In the genomic region with DNA sequence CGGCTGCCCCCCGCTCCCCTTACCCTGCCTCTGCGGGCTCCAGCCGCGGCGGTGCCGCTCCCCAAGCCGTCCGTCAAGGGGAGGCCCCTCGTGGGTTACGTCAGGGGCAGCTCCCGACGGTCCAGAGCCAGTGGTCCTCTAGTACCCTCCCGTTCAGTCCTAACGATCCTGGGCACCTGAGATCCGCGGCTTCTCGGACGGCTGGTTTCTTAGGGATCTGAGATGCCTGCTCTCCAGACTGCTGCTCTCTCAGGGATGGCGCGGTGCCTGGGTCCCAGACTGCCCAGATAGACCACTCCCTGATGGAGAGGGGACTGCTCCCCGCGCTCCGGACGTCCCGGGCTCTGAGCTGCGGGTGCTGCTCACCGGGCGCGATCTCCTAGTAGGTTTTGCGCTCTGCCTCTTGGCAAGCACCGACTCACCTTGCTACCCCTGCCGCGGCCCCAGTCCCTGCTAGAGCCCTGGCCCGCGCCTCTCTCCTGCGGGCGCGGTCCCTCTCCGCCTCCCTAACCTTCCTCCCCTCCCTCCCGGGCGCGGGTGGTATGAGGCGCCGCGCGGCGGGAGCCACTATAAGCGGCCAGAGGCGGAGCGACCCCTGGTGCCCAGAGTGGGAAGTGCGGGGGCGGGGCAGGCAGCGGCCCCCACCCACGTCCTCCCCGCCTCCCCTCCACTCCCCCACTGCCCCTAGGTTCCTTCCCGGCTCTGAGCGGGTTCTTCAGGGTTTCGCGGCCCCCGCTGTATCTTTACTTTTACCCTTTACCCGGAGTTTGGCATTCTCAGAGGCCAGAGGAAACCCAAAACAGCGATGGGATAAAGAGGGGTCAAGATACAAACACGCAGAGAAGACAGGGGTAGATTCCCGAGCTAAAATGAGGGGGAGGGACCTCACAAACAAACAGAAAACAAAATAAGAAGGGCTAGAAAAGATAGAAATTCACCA, we compare ENCODE assay signal across 8 cellular contexts. TPM values are rescaled to one million over a fixed set of nuclear protein-coding genes. Genes with fewer than 3 reads are reported as not detected.
A peak's percentile ranks its signal among the peaks of the same experiment; 100 is the strongest.
DNase-seq lines count a peak whose midpoint lies in the region; ATAC-seq and TF ChIP-seq lines count a peak whose summit lies in the region.

A gene (minus strand): TSS at position 544 of the 940 bp plus-strand sequence. CDS start 711 bp downstream, outside the sequence.

- H3K4me1 ChIP-seq in ACC112 (ENCODE audit: control insufficient read depth, insufficient read depth, low read length, unreplicated experiment) (no peaks in the 10 kb centered on the region), RWPE2 (ENCODE audit: insufficient read depth, poor library complexity, severe bottlenecking) (no peaks in the 10 kb centered on the region), foreskin keratinocyte (no peaks in the 10 kb centered on the region), neuron (ENCODE audit: insufficient read depth, low read length) (peaks cover 46% of the 10 kb centered on the region), stomach smooth muscle (ENCODE audit: control insufficient read depth, insufficient read depth, low read length) (peaks cover 13% of the 10 kb centered on the region)

- no peak within 1 kb of the TSS for H3K9ac ChIP-seq in stomach smooth muscle (ENCODE audit: low read length in 2 of 2)

- H2AFZ ChIP-seq in ACC112 (ENCODE audit: low read length, unreplicated experiment): peak within 1 kb of the TSS; percentile 68
- H2AFZ ChIP-seq in neuron (ENCODE audit: low read depth, low read length): peak within 1 kb of the TSS; percentile 80

- peak; percentile 94 for DNase-seq in KBM-7
- DNase-seq in RWPE2 (ENCODE audit: low spot score): no peak
- DNase-seq in activated effector memory CD4-positive, alpha-beta T cell treated with Interleukin-2 at 50 U/mL for 16 hours: peak; percentile 82
- DNase-seq in foreskin keratinocyte: no peak

- H3K36me3 ChIP-seq in ACC112 (ENCODE audit: insufficient read depth, low read length): no peaks in the 10 kb centered on the region
- H3K36me3 ChIP-seq in RWPE2 (ENCODE audit: low read depth): no peaks in the 10 kb centered on the region
- H3K36me3 ChIP-seq in neuron (ENCODE audit: insufficient read depth, low read length): no peaks in the 10 kb centered on the region
- H3K36me3 ChIP-seq in stomach smooth muscle (ENCODE audit: control insufficient read depth in 2 of 2, insufficient read depth in 2 of 2, low read length in 2 of 2): no peaks in the 10 kb centered on the region

- H3K9me3 ChIP-seq in RWPE2 (ENCODE audit: severe bottlenecking) (no peaks in the 10 kb centered on the region), neuron (ENCODE audit: low read length) (peaks cover 3% of the 10 kb centered on the region), stomach smooth muscle (ENCODE audit: control insufficient read depth in 2 of 2, low read length in 2 of 2) (no peaks in the 10 kb centered on the region)

- TF ChIP-seq CTCF in RWPE2 (IDR thresholded peaks at IDR 0.05; ENCODE audit: poor library complexity, severe bottlenecking) (peak; percentile 98), foreskin keratinocyte (conservative IDR thresholded peaks at IDR 0.05) (peak; percentile 85)

- peak within 1 kb of the TSS; percentile 55 for H3K4me3 ChIP-seq in ACC112 (ENCODE audit: low read depth, low read length)
- peak within 1 kb of the TSS; percentile 34 for H3K4me3 ChIP-seq in RWPE2 (ENCODE audit: severe bottlenecking)
- H3K4me3 ChIP-seq in neuron (ENCODE audit: low read length): peak within 1 kb of the TSS; percentile 40
- H3K4me3 ChIP-seq in stomach smooth muscle (ENCODE audit: low read length in 2 of 2): peak within 1 kb of the TSS; percentile 51 to 52

- H3K27me3 ChIP-seq in ACC112 (ENCODE audit: insufficient read depth, low read length) (peaks cover 44% of the 10 kb centered on the region), RWPE2 (ENCODE audit: insufficient read depth, poor library complexity, severe bottlenecking) (peaks cover 7% of the 10 kb centered on the region), foreskin keratinocyte (peaks cover 69% of the 10 kb centered on the region), neuron (ENCODE audit: insufficient read depth, low read length) (peaks cover 52% of the 10 kb centered on the region), stomach smooth muscle (ENCODE audit: control insufficient read depth in 1 of 2, insufficient read depth in 2 of 2, low read length in 2 of 2) (peaks cover 38 to 73% of the 10 kb centered on the region in 2 donors)

- in situ Hi-C loops in KBM-7 (cut with MboI; ENCODE audit: low pct_unique_long_range_greater_than_20kb, low sequenced_read_pairs): loop anchor here (10.0 kb wide), 1 partner anchor 52 kb away; no protein-coding TSS in a partner anchor

- ATAC-seq in GM18868 (IDR thresholded peaks at IDR 0.05; ENCODE audit: unreplicated experiment) (peak; percentile 79), RWPE2 (ENCODE audit: low read depth) (peak; percentile 70), foreskin keratinocyte (peak; percentile 75)

- no peaks in the 10 kb centered on the region for H3K79me2 ChIP-seq in ACC112 (ENCODE audit: control insufficient read depth, insufficient read depth, low read length, unreplicated experiment)

- no peak within 1 kb of the TSS for H3K27ac ChIP-seq in ACC112 (ENCODE audit: low read depth, low read length)
- H3K27ac ChIP-seq in RWPE2 (ENCODE audit: poor library complexity, severe bottlenecking): no peak within 1 kb of the TSS
- H3K27ac ChIP-seq in foreskin keratinocyte: no peak within 1 kb of the TSS
- no peak within 1 kb of the TSS for H3K27ac ChIP-seq in stomach smooth muscle (ENCODE audit: low read length)

RNA-seq across cellular contexts. Expression of the gene that starts here (rescaled TPM):
- 0.28 and 0.34 TPM in 2 replicates for total RNA-seq in foreskin keratinocyte
- polyA plus RNA-seq in foreskin keratinocyte: 0.29 and 0.48 TPM in 2 replicates

Comparison
In these comparisons a context has a peak if more than half of its experiments do, and no peak if none do; other contexts are left out.
1. Peak in ATAC-seq in foreskin keratinocyte; RNA of the gene not detected or under 1 TPM.
2. DNase-seq: peak in KBM-7 (single experiment) and activated effector memory CD4-positive, alpha-beta T cell treated with Interleukin-2 at 50 U/mL for 16 hours (single experiment); none in RWPE2 (single experiment) and foreskin keratinocyte (0 of 2).
3. Peak in every context shown above with its lines, with median percentiles within 50 percentile points of each other: H3K4me3 ChIP-seq and ATAC-seq.